In the genomic region with DNA sequence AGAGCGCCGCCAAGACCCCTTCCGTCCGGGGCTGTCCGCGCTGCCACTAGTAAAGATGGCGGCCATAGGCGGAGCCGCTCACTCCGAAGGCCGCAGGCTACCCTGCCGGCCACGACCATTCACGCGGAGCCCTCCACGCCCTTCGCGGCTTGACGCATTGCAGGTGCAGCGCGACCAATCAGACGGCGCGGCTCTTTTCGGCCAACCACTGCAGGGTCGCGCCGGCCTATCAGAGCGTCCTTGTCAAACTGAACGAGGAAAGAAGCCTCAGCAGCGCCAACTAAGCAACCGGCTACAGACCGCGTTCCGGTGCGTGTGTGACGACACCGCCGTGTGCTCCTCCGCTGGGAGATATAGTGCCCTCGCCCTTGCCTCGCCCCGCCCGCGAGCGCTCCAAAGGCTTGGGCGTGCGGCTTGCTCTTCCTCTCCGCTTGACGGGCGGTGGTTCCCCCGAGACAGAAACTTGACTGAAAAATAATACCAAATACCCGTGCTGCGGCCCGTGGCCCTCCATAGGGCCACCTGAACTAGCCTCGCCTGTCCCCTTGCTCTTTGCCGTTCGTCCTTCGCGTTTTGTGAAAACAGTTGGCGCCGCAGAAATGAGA, we compare ENCODE assay signal across 8 cellular contexts. TPM values are rescaled to one million over a fixed set of nuclear protein-coding genes. Genes with fewer than 3 reads are reported as not detected.
A peak's percentile ranks its signal among the peaks of the same experiment; 100 is the strongest.
DNase-seq lines count a peak whose midpoint lies in the region; ATAC-seq and TF ChIP-seq lines count a peak whose summit lies in the region.

No MANE protein-coding gene starts in this region.

- H3K36me3 ChIP-seq in BE2C = no peaks in the 10 kb centered on the region

- H3K27me3 ChIP-seq in BE2C = no peaks in the 10 kb centered on the region

- TF ChIP-seq CTCF in BE2C (IDR thresholded peaks at IDR 0.05; ENCODE audit: low read depth, low read length) = peak; percentile 6; the same call in 1 of the 2 replicates

- H3K4me1 ChIP-seq in BE2C = peaks cover 7% of the 10 kb centered on the region

- DNase-seq in BE2C = peak; percentile 99
- peak; percentile 98 for DNase-seq in NCI-H510A treated with DMSO at 0.1 percent for 48 hours (lab: John Stamatoyannopoulos, UW)
- peak; percentile 97 to 98 for DNase-seq in activated CD4-positive, alpha-beta T cell treated with anti-CD3 and anti-CD28 coated beads for 4 hours
- peak; percentile 100 for DNase-seq in dedifferentiated amniotic fluid mesenchymal stem cell (ENCODE audit: extremely low spot score)
- DNase-seq in left lobe of liver (ENCODE audit: low spot score) = peak; percentile 100
- DNase-seq in stimulated activated CD4-positive, alpha-beta T cell treated with anti-CD3 and anti-CD28 coated beads, Interleukin-2, amount 100 ng/mL, for 4 hours (ENCODE audit: low read depth) = peak; percentile 97

- peak; percentile 92 for ATAC-seq in HG03432 (IDR thresholded peaks at IDR 0.05; ENCODE audit: unreplicated experiment)
- ATAC-seq in left lobe of liver = peak; percentile 83

- TF ChIP-seq POLR2A in GM19099 (IDR thresholded peaks at IDR 0.05; ENCODE audit: extremely low read depth, insufficient read length, low read depth) = peak; percentile 86

- H3K4me3 ChIP-seq in BE2C (ENCODE audit: low read depth, low read length) = peak overlapping the region; percentile 91

- H3K9me3 ChIP-seq in BE2C = no peaks in the 10 kb centered on the region

RNA-seq across cellular contexts. Expression of a gene that starts 13.6 kb away (rescaled TPM):
- polyA plus RNA-seq in BE2C (2012; ENCODE audit: insufficient read depth, insufficient read length, low read depth) = 274 TPM
- 153 TPM for total RNA-seq in left lobe of liver

RNA-seq across cellular contexts. Expression of a gene that starts 51.5 kb away (rescaled TPM):
- 7.2 TPM for polyA plus RNA-seq in BE2C (2012; ENCODE audit: insufficient read depth, insufficient read length, low read depth)
- 14.0 TPM for total RNA-seq in left lobe of liver

Comparison
In these comparisons a context has a peak if more than half of its experiments do, and no peak if none do; other contexts are left out.
1. Peak in every context shown above with its lines: DNase-seq, ATAC-seq and H3K4me3 ChIP-seq.